9 cellular contexts compared by ENCODE assay signal in genomic region chr3:155737844-155738460, GRCh38. TPM values are rescaled to one million over a fixed set of nuclear protein-coding genes. Genes with fewer than 3 reads are reported as not detected.
A peak's percentile ranks its signal among the peaks of the same experiment; 100 is the strongest.
DNase-seq lines count a peak whose midpoint lies in the region; ATAC-seq and TF ChIP-seq lines count a peak whose summit lies in the region.
"Had no signal": no experiment of that assay in that cellular context is flagged by ENCODE, and none has a peak within 500 bp of the region (broad histone marks: within the 10 kb centered on the region; RNA-seq: fewer than 3 reads in every experiment).

No MANE protein-coding gene starts in this region.

- in situ Hi-C loops in Panc1 (cut with HindIII; ENCODE audit: low pct_unique_long_range_greater_than_20kb, low sequenced_read_pairs) = no loop called here

- H3K27me3 Mint-ChIP-seq in nephron progenitor cell (ENCODE audit: low read depth, poor library complexity) = no peaks in the 10 kb centered on the region

- peaks cover 65% of the 10 kb centered on the region for H3K4me1 Mint-ChIP-seq in nephron progenitor cell

- no peak overlapping the region for H3K27ac ChIP-seq in Panc1 (ENCODE audit: low read length)

- DNase-seq in Panc1 (ENCODE audit: low read depth, low spot score) (no peak), nephron progenitor cell (peak; percentile 17), inferior parietal cortex (ENCODE audit: extremely low spot score) (no peak), NCI-H2171 treated with DMSO at 0.1 percent for 48 hours (lab: John Stamatoyannopoulos, UW) (no peak)
- no peak for DNase-seq in stimulated activated CD4-positive, alpha-beta T cell treated with anti-CD3 and anti-CD28 coated beads, Interleukin-1b, Interleukin-23, amount 100 ng/mL, for 48 hours
- DNase-seq in activated naive CD4-positive, alpha-beta T cell treated with anti-CD3 and anti-CD28 coated beads, Interleukin-2, amount 50 U/mL, for 72 hours (ENCODE audit: low spot score in 2 of 2) = no peak

- peak overlapping the region; percentile 97 for H3K27ac Mint-ChIP-seq in nephron progenitor cell
- no peak overlapping the region for H3K27ac Mint-ChIP-seq in activated naive CD4-positive, alpha-beta T cell treated with anti-CD3 and anti-CD28 coated beads, Interleukin-2, amount 50 U/mL, for 72 hours

- peaks cover 30% of the 10 kb centered on the region for H3K36me3 Mint-ChIP-seq in nephron progenitor cell (ENCODE audit: low read depth)
- no peaks in the 10 kb centered on the region for H3K36me3 Mint-ChIP-seq in activated naive CD4-positive, alpha-beta T cell treated with anti-CD3 and anti-CD28 coated beads, Interleukin-2, amount 50 U/mL, for 72 hours

- intact Hi-C loops in Panc1 (cut with micrococcal nuclease; ENCODE audit: unreplicated experiment) = no loop called here

- ATAC-seq in GM19025 (IDR thresholded peaks at IDR 0.05; ENCODE audit: low read depth, unreplicated experiment) = peak; percentile 92
- ATAC-seq in HG03060 (IDR thresholded peaks at IDR 0.05; ENCODE audit: low read depth, unreplicated experiment) = peak; percentile 90
- ATAC-seq in Panc1 = peak; percentile 83
- ATAC-seq in activated naive CD4-positive, alpha-beta T cell treated with anti-CD3 and anti-CD28 coated beads, Interleukin-2, amount 50 U/mL, for 72 hours = no peak

- BruUV-seq in Panc1 (replicated peaks; lab: Mats Ljungman, UMichigan) = no TSS peak

- TF ChIP-seq CTCF in Panc1 (IDR thresholded peaks at IDR 0.05) (no peak), nephron progenitor cell (IDR thresholded peaks at IDR 0.05) (no peak)

- H3K4me3 Mint-ChIP-seq in nephron progenitor cell = peak overlapping the region; percentile 69

- peaks cover 6% of the 10 kb centered on the region; the same call in 1 of the 2 replicates for H3K4me1 ChIP-seq in Panc1 (ENCODE audit: control insufficient read depth, insufficient read depth, low read length)

- peaks cover 16% of the 10 kb centered on the region for H3K9me3 Mint-ChIP-seq in nephron progenitor cell
- no peaks in the 10 kb centered on the region for H3K9me3 Mint-ChIP-seq in activated naive CD4-positive, alpha-beta T cell treated with anti-CD3 and anti-CD28 coated beads, Interleukin-2, amount 50 U/mL, for 72 hours

- POLR2A ChIA-PET in Panc1 (lab: Charles Lee) = no interaction called here

- peaks cover 56% of the 10 kb centered on the region for H3K27me3 ChIP-seq in Panc1 (ENCODE audit: control insufficient read depth, insufficient read depth, low read length)

- H3K9me3 ChIP-seq in Panc1 (ENCODE audit: control insufficient read depth, insufficient read depth, low read depth, low read length) = no peaks in the 10 kb centered on the region

- CTCF ChIA-PET in Panc1 (lab: Charles Lee) = no interaction called here

- no peaks in the 10 kb centered on the region for H3K36me3 ChIP-seq in Panc1 (ENCODE audit: control insufficient read depth, insufficient read depth, low read length)

- H3K4me3 ChIP-seq in Panc1 (ENCODE audit: low read depth in 2 of 2, low read length in 2 of 2) = no peak overlapping the region

RNA-seq across cellular contexts. Expression of gene PLCH1, which starts 6.9 kb away (rescaled TPM):
- total RNA-seq in Panc1 (2021; ENCODE audit: unreplicated experiment) = 0.03 TPM
- not detected for polyA plus RNA-seq in Panc1 (2012; ENCODE audit: insufficient read length)
- total RNA-seq in activated naive CD4-positive, alpha-beta T cell treated with anti-CD3 and anti-CD28 coated beads, Interleukin-2, amount 50 U/mL, for 72 hours = under 1 TPM; 0.05 to 0.23 TPM
- total RNA-seq: LHCN-M2 had no signal

Comparison
In these comparisons a context has a peak if more than half of its experiments do, and no peak if none do; other contexts are left out.
1. ATAC-seq: peak in GM19025 (single experiment), HG03060 (single experiment) and Panc1 (single experiment); none in activated naive CD4-positive, alpha-beta T cell treated with anti-CD3 and anti-CD28 coated beads, Interleukin-2, amount 50 U/mL, for 72 hours (0 of 2).